Comparison of ENCODE assay signal across 26 cellular contexts in the genomic region with DNA sequence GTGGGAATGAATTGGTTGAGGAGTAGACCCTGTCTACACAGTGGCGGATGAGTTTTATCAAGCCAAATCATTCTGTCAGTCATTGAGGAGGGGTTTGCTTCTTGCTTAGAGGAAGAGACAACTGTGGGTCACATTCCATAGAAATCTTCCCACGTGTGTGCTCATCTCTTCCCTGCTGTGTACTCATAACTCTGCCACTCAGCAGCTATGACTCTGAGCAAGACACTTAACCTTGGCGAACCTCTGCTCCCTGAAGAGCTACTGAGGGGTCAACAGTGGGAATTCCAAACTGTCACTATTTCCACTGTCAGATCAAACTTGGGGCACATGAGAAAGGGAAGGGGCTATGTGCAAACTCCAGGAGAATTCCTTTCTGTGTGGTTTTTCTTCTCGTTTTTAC.
"Had no signal": no experiment of that assay in that cellular context is flagged by ENCODE, and none has a peak within 500 bp of the region (broad histone marks: within the 10 kb centered on the region; RNA-seq: fewer than 3 reads in every experiment).

No MANE protein-coding gene starts in this region.

- H3K4me3 ChIP-seq: colonic mucosa, heart right ventricle, left ventricle myocardium inferior, sigmoid colon, testis, uterus had no signal

- H3K4me1 ChIP-seq: colonic mucosa, heart right ventricle, left ventricle myocardium inferior, testis, uterus had no signal

- H3K36me3 ChIP-seq: colonic mucosa, heart right ventricle, left ventricle myocardium inferior, sigmoid colon, uterus had no signal

- H3K9me3 ChIP-seq: colonic mucosa, heart right ventricle, left ventricle myocardium inferior, sigmoid colon, testis, uterus had no signal

- ATAC-seq: activated CD8-positive, alpha-beta T cell treated with anti-CD3 and anti-CD28 coated beads, Interleukin-2, amount 10 ng/mL, durations not matched to agents 7 days and 5 days; effector memory CD8-positive, alpha-beta T cell; esophagus mucosa; heart right ventricle had no signal

- H3K27ac ChIP-seq: colonic mucosa, dorsolateral prefrontal cortex, heart right ventricle, left ventricle myocardium inferior, sigmoid colon, testis, uterus had no signal

- H3K4me3 Mint-ChIP-seq: activated CD8-positive, alpha-beta T cell treated with anti-CD3 and anti-CD28 coated beads, Interleukin-2, amount 10 ng/mL, durations not matched to agents 7 days and 5 days; activated naive CD4-positive, alpha-beta T cell treated with anti-CD3 and anti-CD28 coated beads, Interleukin-2, amount 50 U/mL, for 24 hours; activated T-helper 1 cell treated with anti-CD3 and anti-CD28 coated beads, Interleukin-12 subunit alpha, Interleukin-12 subunit beta, Interleukin-2, Interleukin-4 antibody, amounts not matched to agents 30 ng/mL and 10 ng/mL and 1 ng/mL, durations not matched to agents 14 hours and 24 hours and 36 hours; effector memory CD8-positive, alpha-beta T cell; neural crest cell had no signal

- H3K9me3 Mint-ChIP-seq: activated naive CD4-positive, alpha-beta T cell treated with anti-CD3 and anti-CD28 coated beads, Interleukin-2, amount 50 U/mL, for 24 hours; effector memory CD8-positive, alpha-beta T cell had no signal

- H3K4me1 Mint-ChIP-seq: activated naive CD4-positive, alpha-beta T cell treated with anti-CD3 and anti-CD28 coated beads, Interleukin-2, amount 50 U/mL, for 24 hours had no signal

- DNase-seq: activated CD4-positive, alpha-beta T cell treated with anti-CD3 and anti-CD28 coated beads for 1 hour; activated CD4-positive, alpha-beta T cell treated with anti-CD3 and anti-CD28 coated beads, Interleukin-2, amount 50 U/mL, for 1 hour; activated CD8-positive, alpha-beta T cell treated with anti-CD3 and anti-CD28 coated beads, Interleukin-2, amount 10 ng/mL, durations not matched to agents 7 days and 5 days; activated gamma-delta T cell treated with Interleukin-2 at 50 U/mL for 16 hours; anterior cingulate cortex; caudate nucleus; colonic mucosa; dorsolateral prefrontal cortex; effector memory CD8-positive, alpha-beta T cell; heart right ventricle; left ventricle myocardium inferior; mammary epithelial cell; posterior cingulate gyrus; sigmoid colon; stimulated activated CD4-positive, alpha-beta T cell treated with anti-CD3 and anti-CD28 coated beads, Interleukin-2, amount 100 ng/mL, for 48 hours; stimulated activated CD8-positive, alpha-beta memory T cell treated with anti-CD3 and anti-CD28 coated beads, Interleukin-4, amount 100 ng/mL, for 48 hours; stimulated activated naive CD4-positive, alpha-beta T cell; T-helper 9 cell; testis; trophoblast cell; uterus had no signal

- H3K27me3 Mint-ChIP-seq: activated naive CD4-positive, alpha-beta T cell treated with anti-CD3 and anti-CD28 coated beads, Interleukin-2, amount 50 U/mL, for 24 hours; brain; effector memory CD8-positive, alpha-beta T cell had no signal

- H3K27me3 ChIP-seq: colonic mucosa, dorsolateral prefrontal cortex, sigmoid colon, testis, uterus had no signal

- H3K27ac Mint-ChIP-seq: activated CD8-positive, alpha-beta T cell treated with anti-CD3 and anti-CD28 coated beads, Interleukin-2, amount 10 ng/mL, durations not matched to agents 7 days and 5 days; activated naive CD4-positive, alpha-beta T cell treated with anti-CD3 and anti-CD28 coated beads, Interleukin-2, amount 50 U/mL, for 24 hours; activated T-helper 1 cell treated with anti-CD3 and anti-CD28 coated beads, Interleukin-12 subunit alpha, Interleukin-12 subunit beta, Interleukin-2, Interleukin-4 antibody, amounts not matched to agents 30 ng/mL and 10 ng/mL and 1 ng/mL, durations not matched to agents 14 hours and 24 hours and 36 hours; effector memory CD8-positive, alpha-beta T cell had no signal
